28 cellular contexts compared by ENCODE assay signal in the genomic region with DNA sequence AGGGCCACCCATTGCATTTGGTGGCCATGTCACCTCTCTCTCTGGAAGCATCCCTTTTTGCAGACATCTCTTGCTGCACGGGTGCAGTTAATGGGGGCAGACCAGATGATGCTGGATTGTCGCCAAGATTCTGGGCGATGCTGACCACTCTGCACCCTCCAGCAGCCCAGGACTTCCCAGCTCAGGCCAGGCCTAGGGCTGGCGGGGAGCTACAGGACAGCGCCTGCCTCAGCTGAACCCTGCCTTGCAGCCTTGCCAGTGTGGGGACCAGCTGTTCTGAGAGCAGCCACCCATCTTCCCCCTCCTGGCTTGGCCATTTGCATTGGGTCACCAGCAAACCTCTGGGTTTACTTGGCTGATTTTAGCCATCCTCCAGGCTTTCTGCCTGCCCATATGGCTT.
"Had no signal": no experiment of that assay in that cellular context is flagged by ENCODE, and none has a peak within 500 bp of the region (broad histone marks: within the 10 kb centered on the region; RNA-seq: fewer than 3 reads in every experiment).

No MANE protein-coding gene starts in this region.

- H3K36me3 Mint-ChIP-seq: activated naive CD4-positive, alpha-beta T cell treated with anti-CD3 and anti-CD28 coated beads, Interleukin-2, amount 50 U/mL, for 72 hours had no signal

- H3K27me3 ChIP-seq: body of pancreas, SJSA1 had no signal

- DNase-seq: activated CD4-positive, alpha-beta T cell treated with anti-CD3 and anti-CD28 coated beads for 1 hour; activated CD4-positive, alpha-beta T cell treated with anti-CD3 and anti-CD28 coated beads for 48 hours; activated CD4-positive, CD25-positive, alpha-beta regulatory T cell; activated CD8-positive, alpha-beta T cell treated with anti-CD3 and anti-CD28 coated beads, Interleukin-2, amount 10 ng/mL, durations not matched to agents 7 days and 5 days; activated gamma-delta T cell treated with Interleukin-2 at 50 U/mL for 16 hours; activated naive CD4-positive, alpha-beta T cell treated with anti-CD3 and anti-CD28 coated beads for 36 hours; activated T-cell treated with anti-CD3 and anti-CD28 coated beads, Interleukin-2, amount 50 U/mL, for 24 hours; adrenal gland; KG1; MM.1S; MV-4-11; NCI-H1092; NCI-H146; NCI-H187; NCI-H2029 treated with DMSO at 0.1 percent for 48 hours; NCI-H2107; NCI-H2171; NCI-H446; NCI-H510A treated with DMSO at 0.1 percent for 48 hours; SHP77; T1000; WERI-Rb-1 had no signal

- ATAC-seq: activated CD8-positive, alpha-beta T cell treated with anti-CD3 and anti-CD28 coated beads, Interleukin-2, amount 10 ng/mL, durations not matched to agents 7 days and 5 days; activated naive CD4-positive, alpha-beta T cell treated with anti-CD3 and anti-CD28 coated beads, Interleukin-2, amount 50 U/mL, for 72 hours; body of pancreas; Panc1 had no signal

- H3K9me3 Mint-ChIP-seq: activated naive CD4-positive, alpha-beta T cell treated with anti-CD3 and anti-CD28 coated beads for 36 hours; activated naive CD4-positive, alpha-beta T cell treated with anti-CD3 and anti-CD28 coated beads, Interleukin-2, amount 50 U/mL, for 72 hours; activated T-cell treated with anti-CD3 and anti-CD28 coated beads, Interleukin-2, amount 50 U/mL, for 24 hours; activated T-helper 2 cell treated with anti-CD3 and anti-CD28 coated beads, Interferon-gamma antibody, Interleukin-2, Interleukin-4, amounts not matched to agents 10 μg/mL and 5 μg/mL and 100 μg/mL, durations not matched to agents 14 hours and 24 hours and 36 hours had no signal

- H3K4me3 Mint-ChIP-seq: activated CD8-positive, alpha-beta T cell treated with anti-CD3 and anti-CD28 coated beads, Interleukin-2, amount 10 ng/mL, durations not matched to agents 7 days and 5 days; activated naive CD4-positive, alpha-beta T cell treated with anti-CD3 and anti-CD28 coated beads for 36 hours; activated T-cell treated with anti-CD3 and anti-CD28 coated beads, Interleukin-2, amount 50 U/mL, for 24 hours had no signal

- H3K36me3 ChIP-seq: adrenal gland, breast epithelium, SJSA1, WERI-Rb-1 had no signal

- H3K4me1 ChIP-seq: adrenal gland, breast epithelium had no signal

- H3K27ac Mint-ChIP-seq: activated CD8-positive, alpha-beta T cell treated with anti-CD3 and anti-CD28 coated beads, Interleukin-2, amount 10 ng/mL, durations not matched to agents 7 days and 5 days; activated naive CD4-positive, alpha-beta T cell treated with anti-CD3 and anti-CD28 coated beads for 36 hours; activated naive CD4-positive, alpha-beta T cell treated with anti-CD3 and anti-CD28 coated beads, Interleukin-2, amount 50 U/mL, for 72 hours; activated T-cell treated with anti-CD3 and anti-CD28 coated beads, Interleukin-2, amount 50 U/mL, for 24 hours; activated T-helper 2 cell treated with anti-CD3 and anti-CD28 coated beads, Interferon-gamma antibody, Interleukin-2, Interleukin-4, amounts not matched to agents 10 μg/mL and 5 μg/mL and 100 μg/mL, durations not matched to agents 14 hours and 24 hours and 36 hours had no signal

- H3K27ac ChIP-seq: adrenal gland, breast epithelium, SJSA1, WERI-Rb-1 had no signal

- H3K4me3 ChIP-seq: adrenal gland, body of pancreas, breast epithelium, SJSA1 had no signal

- H3K9me3 ChIP-seq: adrenal gland, body of pancreas, breast epithelium, SJSA1 had no signal
